In genomic region chr11:116776522-116776984, GRCh38 we compare ENCODE assay signal across 1 cellular context.
A peak's percentile ranks its signal among the peaks of the same experiment; 100 is the strongest.
TF ChIP-seq lines count a peak whose summit lies in the region.

No MANE protein-coding gene starts in this region.

TF ChIP-seq in K562, 482 proteins besides CTCF, POLR2A, EP300 and RAD21 (continues in another document):
- TF ChIP-seq MAFG (tag; conservative IDR thresholded peaks at IDR 0.05): peak; percentile 49; the same call in 1 of the 2 replicates
- peak; percentile 64 for TF ChIP-seq CBFA2T2 (conservative IDR thresholded peaks at IDR 0.05)
- TF ChIP-seq, protein P1, sequence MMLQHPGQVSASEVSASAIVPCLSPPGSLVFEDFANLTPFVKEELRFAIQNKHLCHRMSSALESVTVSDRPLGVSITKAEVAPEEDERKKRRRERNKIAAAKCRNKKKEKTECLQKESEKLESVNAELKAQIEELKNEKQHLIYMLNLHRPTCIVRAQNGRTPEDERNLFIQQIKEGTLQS (IDR thresholded peaks at IDR 0.05): peak; percentile 24; the same call in 1 of the 2 replicates
- TF ChIP-seq, protein P1 (CRISPR knock-in tag; conservative IDR thresholded peaks at IDR 0.05): no peak
- peak; percentile 71 for TF ChIP-seq STAT5A (IDR thresholded peaks at IDR 0.05; ENCODE audit: borderline replicate concordance, low read length)
- TF ChIP-seq ZEB2 (IDR thresholded peaks at IDR 0.05): 0 out of 2 replicates have a peak, but pooled peaks have one; percentile 41
- TF ChIP-seq, protein P2, sequence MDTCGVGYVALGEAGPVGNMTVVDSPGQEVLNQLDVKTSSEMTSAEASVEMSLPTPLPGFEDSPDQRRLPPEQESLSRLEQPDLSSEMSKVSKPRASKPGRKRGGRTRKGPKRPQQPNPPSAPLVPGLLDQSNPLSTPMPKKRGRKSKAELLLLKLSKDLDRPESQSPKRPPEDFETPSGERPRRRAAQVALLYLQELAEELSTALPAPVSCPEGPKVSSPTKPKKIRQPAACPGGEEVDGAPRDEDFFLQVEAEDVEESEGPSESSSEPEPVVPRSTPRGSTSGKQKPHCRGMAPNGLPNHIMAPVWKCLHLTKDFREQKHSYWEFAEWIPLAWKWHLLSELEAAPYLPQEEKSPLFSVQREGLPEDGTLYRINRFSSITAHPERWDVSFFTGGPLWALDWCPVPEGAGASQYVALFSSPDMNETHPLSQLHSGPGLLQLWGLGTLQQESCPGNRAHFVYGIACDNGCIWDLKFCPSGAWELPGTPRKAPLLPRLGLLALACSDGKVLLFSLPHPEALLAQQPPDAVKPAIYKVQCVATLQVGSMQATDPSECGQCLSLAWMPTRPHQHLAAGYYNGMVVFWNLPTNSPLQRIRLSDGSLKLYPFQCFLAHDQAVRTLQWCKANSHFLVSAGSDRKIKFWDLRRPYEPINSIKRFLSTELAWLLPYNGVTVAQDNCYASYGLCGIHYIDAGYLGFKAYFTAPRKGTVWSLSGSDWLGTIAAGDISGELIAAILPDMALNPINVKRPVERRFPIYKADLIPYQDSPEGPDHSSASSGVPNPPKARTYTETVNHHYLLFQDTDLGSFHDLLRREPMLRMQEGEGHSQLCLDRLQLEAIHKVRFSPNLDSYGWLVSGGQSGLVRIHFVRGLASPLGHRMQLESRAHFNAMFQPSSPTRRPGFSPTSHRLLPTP (IDR thresholded peaks at IDR 0.05; ENCODE audit: borderline replicate concordance, extremely low read depth, insufficient read length): no peak
- no peak for TF ChIP-seq PATZ1 (CRISPR knock-in tag; IDR thresholded peaks at IDR 0.05; ENCODE audit: borderline replicate concordance)
- TF ChIP-seq XRCC5 (IDR thresholded peaks at IDR 0.05; ENCODE audit: low read depth, low read length): no peak
- no peak for TF ChIP-seq ZBTB49 (CRISPR knock-in tag; IDR thresholded peaks at IDR 0.05; ENCODE audit: borderline replicate concordance)
- no peak for TF ChIP-seq ZBTB40 (IDR thresholded peaks at IDR 0.05)
- TF ChIP-seq ZBTB40 (CRISPR knock-in tag; IDR thresholded peaks at IDR 0.05): no peak
- no peak for TF ChIP-seq GABPA (tag; conservative IDR thresholded peaks at IDR 0.05; ENCODE audit: low read depth)
- TF ChIP-seq TRIM24 (IDR thresholded peaks at IDR 0.05): no peak
- no peak for TF ChIP-seq CHD2 (IDR thresholded peaks at IDR 0.05; ENCODE audit: low read depth, low read length)
- TF ChIP-seq SOX6 (IDR thresholded peaks at IDR 0.05): peak; percentile 81
- TF ChIP-seq NCOR1 (IDR thresholded peaks at IDR 0.05): peak; percentile 41
- peak; percentile 50 for TF ChIP-seq SMARCE1 (IDR thresholded peaks at IDR 0.05)
- no peak for TF ChIP-seq BRF2 (IDR thresholded peaks at IDR 0.05; ENCODE audit: borderline replicate concordance, insufficient read depth, insufficient read length)
- TF ChIP-seq NFE2L1 (tag; IDR thresholded peaks at IDR 0.05; ENCODE audit: borderline replicate concordance, low read depth): no peak
- TF ChIP-seq PTBP1 (IDR thresholded peaks at IDR 0.05; ENCODE audit: low read depth, low read length): no peak
- no peak for TF ChIP-seq E2F6 (IDR thresholded peaks at IDR 0.05; ENCODE audit: borderline replicate concordance in 1 of 2, extremely low read depth in 1 of 2, insufficient read depth in 1 of 2, insufficient read length in 1 of 2, low read depth in 1 of 2, low read length in 1 of 2, poor library complexity in 1 of 2, severe bottlenecking in 1 of 2)
- TF ChIP-seq POLR2AphosphoS2 (IDR thresholded peaks at IDR 0.05; ENCODE audit: low read length): no peak
- TF ChIP-seq PHB2 (IDR thresholded peaks at IDR 0.05; ENCODE audit: low read depth): 0 out of 2 replicates have a peak, but pooled peaks have one; percentile 37
- TF ChIP-seq SPI1 (IDR thresholded peaks at IDR 0.05; ENCODE audit: borderline replicate concordance, low read depth, low read length): peak; percentile 67
- 0 out of 2 replicates have a peak, but pooled peaks have one; percentile 31 for TF ChIP-seq ADNP (tag; IDR thresholded peaks at IDR 0.05)
- TF ChIP-seq ZNF316 (IDR thresholded peaks at IDR 0.05): peak; percentile 80
- peak; percentile 13; the same call in 1 of the 2 replicates for TF ChIP-seq TFAP4 (CRISPR knock-in tag; IDR thresholded peaks at IDR 0.05; ENCODE audit: borderline replicate concordance)
- TF ChIP-seq, protein P3, sequence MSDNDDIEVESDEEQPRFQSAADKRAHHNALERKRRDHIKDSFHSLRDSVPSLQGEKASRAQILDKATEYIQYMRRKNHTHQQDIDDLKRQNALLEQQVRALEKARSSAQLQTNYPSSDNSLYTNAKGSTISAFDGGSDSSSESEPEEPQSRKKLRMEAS (CRISPR knock-in tag; IDR thresholded peaks at IDR 0.05): no peak
- peak; percentile 32; the same call in 1 of the 2 replicates for TF ChIP-seq SMARCA4 (IDR thresholded peaks at IDR 0.05)
- no peak for TF ChIP-seq HDAC6 (IDR thresholded peaks at IDR 0.05; ENCODE audit: low read depth, low read length)
- TF ChIP-seq ZNF77 (CRISPR knock-in tag; IDR thresholded peaks at IDR 0.05): no peak
- no peak for TF ChIP-seq PRMT5 (CRISPR knock-in tag; IDR thresholded peaks at IDR 0.05)
- no peak for TF ChIP-seq SNRNP70 (optimal IDR thresholded peaks at IDR 0.05; ENCODE audit: low read depth, low read length)
- no peak for TF ChIP-seq THRAP3 (IDR thresholded peaks at IDR 0.05; ENCODE audit: borderline replicate concordance)
- peak; percentile 2 for TF ChIP-seq MEIS2 (IDR thresholded peaks at IDR 0.05; ENCODE audit: partially characterized antibody)
- TF ChIP-seq DACH1 (IDR thresholded peaks at IDR 0.05; ENCODE audit: partially characterized antibody): no peak
- 0 out of 4 replicates have a peak, but pooled peaks of 1 of the 2 experiments have one; percentile 17 for TF ChIP-seq TBL1XR1 (IDR thresholded peaks at IDR 0.05; ENCODE audit: low read length in 2 of 2)
- TF ChIP-seq NCOA1 (IDR thresholded peaks at IDR 0.05; ENCODE audit: low read depth): peak; percentile 33; the same call in 1 of the 2 replicates
- peak; percentile 66 for TF ChIP-seq PML (IDR thresholded peaks at IDR 0.05; ENCODE audit: low read length)
- TF ChIP-seq NEUROD1 (IDR thresholded peaks at IDR 0.05; ENCODE audit: borderline replicate concordance, low read depth, low read length, partially characterized antibody): no peak
- TF ChIP-seq RBFOX2 (IDR thresholded peaks at IDR 0.05; ENCODE audit: low read depth, low read length): no peak
- peak; percentile 71 for TF ChIP-seq CBFA2T3 (IDR thresholded peaks at IDR 0.05)
- peak; percentile 69; the same call in 1 of the 2 replicates for TF ChIP-seq DPF2 (IDR thresholded peaks at IDR 0.05)
- TF ChIP-seq NCOA4 (IDR thresholded peaks at IDR 0.05; ENCODE audit: partially characterized antibody): no peak
